ENCODE assay signal across 8 cellular contexts in genomic region chr1:154220970-154221814, GRCh38. TPM values are rescaled to one million over a fixed set of nuclear protein-coding genes. Genes with fewer than 3 reads are reported as not detected.
A peak's percentile ranks its signal among the peaks of the same experiment; 100 is the strongest.
DNase-seq lines count a peak whose midpoint lies in the region; ATAC-seq and TF ChIP-seq lines count a peak whose summit lies in the region.

No MANE protein-coding gene starts in this region.

- H3K27me3 Mint-ChIP-seq in activated CD4-positive, alpha-beta T cell treated with anti-CD3 and anti-CD28 coated beads, Interleukin-2, amount 10 ng/mL, durations not matched to agents 24 days and 14 days: peaks cover 3% of the 10 kb centered on the region

- no peaks in the 10 kb centered on the region for H3K9me3 Mint-ChIP-seq in activated CD4-positive, alpha-beta T cell treated with anti-CD3 and anti-CD28 coated beads, Interleukin-2, amount 10 ng/mL, durations not matched to agents 24 days and 14 days

- peak overlapping the region; percentile 87 for H3K4me3 ChIP-seq in lower leg skin (ENCODE audit: low read depth, poor library complexity, severe bottlenecking)

- ATAC-seq in GM21528 (IDR thresholded peaks at IDR 0.05; ENCODE audit: low FRiP score, unreplicated experiment): peak; percentile 28

- TF ChIP-seq POLR2A in lower leg skin (IDR thresholded peaks at IDR 0.05): peak in 1 of 2 donors; percentile 51

- H3K36me3 Mint-ChIP-seq in activated CD4-positive, alpha-beta T cell treated with anti-CD3 and anti-CD28 coated beads, Interleukin-2, amount 10 ng/mL, durations not matched to agents 24 days and 14 days (ENCODE audit: low read depth): peaks cover 72% of the 10 kb centered on the region

- WGBS in lower leg skin, 2 donors: 1% methylated on average over 46 to 47 of the region's 59 CpGs

- H3K4me1 Mint-ChIP-seq in activated CD4-positive, alpha-beta T cell treated with anti-CD3 and anti-CD28 coated beads, Interleukin-2, amount 10 ng/mL, durations not matched to agents 24 days and 14 days: peaks cover 54% of the 10 kb centered on the region

- TF ChIP-seq CTCF in lower leg skin (IDR thresholded peaks at IDR 0.05): no peak

- intact Hi-C loops in activated CD4-positive, alpha-beta T cell treated with anti-CD3 and anti-CD28 coated beads, Interleukin-2, amount 10 ng/mL, durations not matched to agents 24 days and 14 days (cut with micrococcal nuclease): loop anchor here (1.0 to 10.0 kb wide), 7 partner anchors 15 to 753 kb away; partner anchors contain the start of genes ADAR, CFAP141, CKS1B and HAX1
- intact Hi-C loops in lower leg skin (cut with DNase I; ENCODE audit: low total_unique reads): no loop called here

- peak overlapping the region; percentile 95 for H3K27ac Mint-ChIP-seq in activated CD4-positive, alpha-beta T cell treated with anti-CD3 and anti-CD28 coated beads, Interleukin-2, amount 10 ng/mL, durations not matched to agents 24 days and 14 days

- DNase-seq in D341Med (ENCODE audit: low spot score): peak; percentile 68
- DNase-seq in M059J (ENCODE audit: low read depth): peak; percentile 36
- DNase-seq in activated CD4-positive, alpha-beta T cell treated with anti-CD3 and anti-CD28 coated beads, Interleukin-2, amount 10 ng/mL, durations not matched to agents 24 days and 14 days: peak; percentile 90
- peak; percentile 29 for DNase-seq in dedifferentiated amniotic fluid mesenchymal stem cell (ENCODE audit: extremely low spot score)
- DNase-seq in lower leg skin (ENCODE audit: low spot score in 2 of 2): peak; percentile 44 to 92
- peak; percentile 28 to 51 (median 48) for DNase-seq in stimulated activated CD4-positive, alpha-beta T cell treated with anti-CD3 and anti-CD28 coated beads, TNF-alpha, amount 100 ng/mL, for 1 hour (ENCODE audit: low read depth in 3 of 3, low spot score in 1 of 3)
- DNase-seq in NCI-H2029 treated with DMSO at 0.1 percent for 48 hours (lab: John Stamatoyannopoulos, UW): no peak

- H3K4me3 Mint-ChIP-seq in activated CD4-positive, alpha-beta T cell treated with anti-CD3 and anti-CD28 coated beads, Interleukin-2, amount 10 ng/mL, durations not matched to agents 24 days and 14 days: peak overlapping the region; percentile 96

RNA-seq across cellular contexts. Expression of gene UBAP2L, which starts 0.4 kb away (rescaled TPM):
- total RNA-seq in M059J (2014; rRNA removed; shearing (Covaris generic)): 77.8 and 101 TPM in 2 replicates
- total RNA-seq in activated CD4-positive, alpha-beta T cell treated with anti-CD3 and anti-CD28 coated beads, Interleukin-2, amount 10 ng/mL, durations not matched to agents 24 days and 14 days: 277 and 281 TPM in 2 replicates
- total RNA-seq in lower leg skin: 10 to 100 TPM; 46.0 to 74.6 (median 59.4) TPM

RNA-seq across cellular contexts. Expression of gene CFAP141, which starts 15.1 kb away (rescaled TPM):
- total RNA-seq in M059J (2014; rRNA removed; shearing (Covaris generic)): not detected in 2 replicates
- total RNA-seq in activated CD4-positive, alpha-beta T cell treated with anti-CD3 and anti-CD28 coated beads, Interleukin-2, amount 10 ng/mL, durations not matched to agents 24 days and 14 days: not detected in 2 replicates
- total RNA-seq in lower leg skin: not detected

RNA-seq across cellular contexts. Expression of gene TPM3, which starts 29.3 kb away (rescaled TPM):
- 679 and 714 TPM in 2 replicates for total RNA-seq in M059J (2014; rRNA removed; shearing (Covaris generic))
- total RNA-seq in activated CD4-positive, alpha-beta T cell treated with anti-CD3 and anti-CD28 coated beads, Interleukin-2, amount 10 ng/mL, durations not matched to agents 24 days and 14 days: 633 and 635 TPM in 2 replicates
- 100 to 1,000 TPM; 119 to 226 (median 181) TPM for total RNA-seq in lower leg skin

RNA-seq across cellular contexts. Expression of gene HAX1, which starts 51.2 kb away (rescaled TPM):
- 92.3 and 123 TPM in 2 replicates for total RNA-seq in M059J (2014; rRNA removed; shearing (Covaris generic))
- total RNA-seq in activated CD4-positive, alpha-beta T cell treated with anti-CD3 and anti-CD28 coated beads, Interleukin-2, amount 10 ng/mL, durations not matched to agents 24 days and 14 days: 114 and 118 TPM in 2 replicates
- 10 to 100 TPM; 52.7 to 83.4 (median 71.6) TPM for total RNA-seq in lower leg skin
